ENCODE assay signal across 29 cellular contexts in genomic region chr4:175562111-175562510, GRCh38.
"Had no signal": no experiment of that assay in that cellular context is flagged by ENCODE, and none has a peak within 500 bp of the region (broad histone marks: within the 10 kb centered on the region; RNA-seq: fewer than 3 reads in every experiment).

No MANE protein-coding gene starts in this region.

- DNase-seq: activated CD4-positive, alpha-beta T cell treated with anti-CD3 and anti-CD28 coated beads, Interleukin-2, amount 10 ng/mL, durations not matched to agents 24 days and 14 days; activated CD4-positive, alpha-beta T cell treated with anti-CD3 and anti-CD28 coated beads, Interleukin-2, amount 50 U/mL, for 4 hours; activated CD4-positive, CD25-positive, alpha-beta regulatory T cell; activated CD8-positive, alpha-beta T cell treated with anti-CD3 and anti-CD28 coated beads for 36 hours; activated effector memory CD4-positive, alpha-beta T cell treated with anti-CD3 and anti-CD28 coated beads, Interleukin-2, amount 50 U/mL, for 16 hours; activated naive CD4-positive, alpha-beta T cell; activated naive CD8-positive, alpha-beta T cell treated with anti-CD3 and anti-CD28 coated beads, Interleukin-2, amount 10 ng/mL, durations not matched to agents 7 days and 5 days; activated T-cell treated with anti-CD3 and anti-CD28 coated beads, Interleukin-2, amount 50 U/mL, for 1 hour; activated T-cell treated with anti-CD3 and anti-CD28 coated beads, Interleukin-2, amount 50 U/mL, for 72 hours; body of pancreas; Kasumi-1; KG1; MG63; MV-4-11; NCI-H1092 treated with DMSO at 0.1 percent for 48 hours; NCI-H1417 treated with DMSO at 0.1 percent for 48 hours; NCI-H187 treated with DMSO at 0.1 percent for 48 hours; NCI-H2081 treated with DMSO at 0.1 percent for 48 hours; NCI-H345; NCI-H524 treated with DMSO at 0.1 percent for 48 hours; SHP77; SJCRH30; T1000; WERI-Rb-1 had no signal

- FAIRE-seq: astrocyte, bronchial epithelial cell had no signal

- ATAC-seq: activated CD8-positive, alpha-beta T cell treated with anti-CD3 and anti-CD28 coated beads for 36 hours; activated T-cell treated with anti-CD3 and anti-CD28 coated beads, Interleukin-2, amount 50 U/mL, for 72 hours; activated T-helper 17 cell treated with anti-CD3 and anti-CD28 coated beads, Interleukin-2, amount 50 U/mL, for 72 hours; body of pancreas; Panc1 had no signal

- H3K27ac ChIP-seq: body of pancreas, SJCRH30, SK-N-MC, WERI-Rb-1 had no signal
